10 cellular contexts compared by ENCODE assay signal in the genomic region with DNA sequence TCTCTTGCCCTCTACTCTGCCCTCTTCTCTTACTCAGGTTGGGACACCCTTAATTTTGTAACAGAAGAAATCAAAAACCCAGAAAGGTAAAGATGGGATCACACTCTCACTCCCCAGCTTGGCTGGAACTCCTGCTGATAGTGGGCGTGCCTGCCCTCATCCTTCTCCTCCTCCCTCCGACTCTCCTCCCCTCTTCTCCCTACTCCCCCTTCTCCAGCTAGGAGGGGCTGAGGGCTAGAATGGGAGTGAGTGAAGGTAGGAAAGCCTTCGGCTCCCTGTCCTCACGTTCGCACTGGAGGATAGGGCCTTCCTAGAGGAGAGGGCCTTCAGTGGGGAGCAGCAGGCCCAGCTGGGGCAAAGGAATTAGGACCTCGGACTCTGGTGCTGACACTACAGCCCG. TPM values are rescaled to one million over a fixed set of nuclear protein-coding genes. Genes with fewer than 3 reads are reported as not detected.
DNase-seq lines count a peak whose midpoint lies in the region; ATAC-seq and TF ChIP-seq lines count a peak whose summit lies in the region.
"Had no signal": no experiment of that assay in that cellular context is flagged by ENCODE, and none has a peak within 500 bp of the region (broad histone marks: within the 10 kb centered on the region; RNA-seq: fewer than 3 reads in every experiment).

No MANE protein-coding gene starts in this region.

- no peaks in the 10 kb centered on the region for H4K20me1 ChIP-seq in OCI-LY1 (ENCODE audit: insufficient read depth, low read length)

- DNase-seq in Caco-2 (no peak), endothelial cell (ENCODE audit: low spot score) (no peak), NCI-H2227 (lab: John Stamatoyannopoulos, UW; ENCODE audit: unreplicated experiment) (no peak), NCI-H1092 (lab: John Stamatoyannopoulos, UW) (no peak), left lung (no peak)
- no peak for DNase-seq in stimulated activated effector memory CD8-positive, alpha-beta T cell treated with anti-CD3 and anti-CD28 coated beads, Interleukin-12 subunit alpha, Interleukin-12 subunit beta, amount 100 ng/mL, for 72 hours (ENCODE audit: low spot score in 2 of 2)
- DNase-seq: activated gamma-delta T cell treated with Interleukin-2 at 50 U/mL for 16 hours, NCI-H1930 had no signal

- H3K9ac ChIP-seq in OCI-LY1 (ENCODE audit: low read length), result no peak overlapping the region

- no peaks in the 10 kb centered on the region for H3K27me3 Mint-ChIP-seq in Caco-2 (ENCODE audit: insufficient read depth, unreplicated experiment)
- peaks cover 7% of the 10 kb centered on the region for H3K27me3 Mint-ChIP-seq in endothelial cell (ENCODE audit: unreplicated experiment)

- H3K9me3 Mint-ChIP-seq in Caco-2 (ENCODE audit: unreplicated experiment) (no peaks in the 10 kb centered on the region), endothelial cell (ENCODE audit: unreplicated experiment) (no peaks in the 10 kb centered on the region)
- no peaks in the 10 kb centered on the region for H3K9me3 Mint-ChIP-seq in stimulated activated effector memory CD8-positive, alpha-beta T cell treated with anti-CD3 and anti-CD28 coated beads, Interleukin-12 subunit alpha, Interleukin-12 subunit beta, amount 100 ng/mL, for 72 hours

- H3K27me3 ChIP-seq in Caco-2 (replicated peaks; ENCODE audit: control insufficient read depth, insufficient read depth, low read length) (no peaks in the 10 kb centered on the region), OCI-LY1 (ENCODE audit: insufficient read depth, low read length) (no peaks in the 10 kb centered on the region), left lung (no peaks in the 10 kb centered on the region)

- H3K36me3 Mint-ChIP-seq in Caco-2 (ENCODE audit: insufficient read depth, unreplicated experiment), result peaks cover 96% of the 10 kb centered on the region
- peaks cover 19% of the 10 kb centered on the region for H3K36me3 Mint-ChIP-seq in endothelial cell (ENCODE audit: low read depth, unreplicated experiment)
- H3K36me3 Mint-ChIP-seq in stimulated activated effector memory CD8-positive, alpha-beta T cell treated with anti-CD3 and anti-CD28 coated beads, Interleukin-12 subunit alpha, Interleukin-12 subunit beta, amount 100 ng/mL, for 72 hours, result peaks cover 96% of the 10 kb centered on the region

- no TSS peak for BruUV-seq in Caco-2 (replicated peaks; lab: Mats Ljungman, UMichigan)

- ATAC-seq in stimulated activated effector memory CD8-positive, alpha-beta T cell treated with anti-CD3 and anti-CD28 coated beads, Interleukin-12 subunit alpha, Interleukin-12 subunit beta, amount 100 ng/mL, for 72 hours, result no peak
- no peak for ATAC-seq in left lung
- ATAC-seq: HepG2 had no signal

- intact Hi-C loops in Caco-2 (cut with micrococcal nuclease; ENCODE audit: unreplicated experiment) (no loop called here), left lung (cut with DNase I) (no loop called here)

- H3K27ac Mint-ChIP-seq in Caco-2 (ENCODE audit: unreplicated experiment), result peak overlapping the region; percentile 19
- H3K27ac Mint-ChIP-seq in endothelial cell (ENCODE audit: unreplicated experiment), result peak overlapping the region; percentile 62
- peak overlapping the region; percentile 84 for H3K27ac Mint-ChIP-seq in stimulated activated effector memory CD8-positive, alpha-beta T cell treated with anti-CD3 and anti-CD28 coated beads, Interleukin-12 subunit alpha, Interleukin-12 subunit beta, amount 100 ng/mL, for 72 hours

- TF ChIP-seq CTCF in Caco-2 (IDR thresholded peaks at IDR 0.05; ENCODE audit: insufficient read depth in 1 of 2, low read depth in 1 of 2, low read length in 1 of 2, severe bottlenecking in 1 of 2, unreplicated experiment in 1 of 2) (no peak), OCI-LY1 (IDR thresholded peaks at IDR 0.05; ENCODE audit: low read length) (no peak), endothelial cell (IDR thresholded peaks at IDR 0.05; ENCODE audit: unreplicated experiment) (no peak), left lung (IDR thresholded peaks at IDR 0.05) (no peak)

- no peaks in the 10 kb centered on the region for H3K9me2 ChIP-seq in OCI-LY1 (ENCODE audit: low read depth, low read length)

- H3K9me3 ChIP-seq in Caco-2, result no peaks in the 10 kb centered on the region
- H3K9me3 ChIP-seq in OCI-LY1 (ENCODE audit: low read length), result no peaks in the 10 kb centered on the region
- no peaks in the 10 kb centered on the region for H3K9me3 ChIP-seq in left lung

- H3K4me1 ChIP-seq in Caco-2 (peaks cover 7% of the 10 kb centered on the region; the same call in 1 of the 2 replicates), OCI-LY1 (ENCODE audit: insufficient read depth, low read length, severe bottlenecking) (peaks cover 37% of the 10 kb centered on the region), left lung (peaks cover 13 to 46% of the 10 kb centered on the region in 2 donors)

- H3K36me3 ChIP-seq in Caco-2 (ENCODE audit: control insufficient read depth, insufficient read depth, low read length), result peaks cover 4% of the 10 kb centered on the region; the same call in 1 of the 2 replicates
- peaks cover 82% of the 10 kb centered on the region for H3K36me3 ChIP-seq in OCI-LY1 (ENCODE audit: insufficient read depth, low read length)
- H3K36me3 ChIP-seq in left lung, result peaks cover 0 to 66% of the 10 kb centered on the region in 2 donors

- no peak overlapping the region for H2AFZ ChIP-seq in OCI-LY1 (ENCODE audit: low read length)

- peak overlapping the region; percentile 34 for H3K27ac ChIP-seq in OCI-LY1 (ENCODE audit: low read depth, low read length, poor library complexity, severe bottlenecking)
- H3K27ac ChIP-seq in left lung, result peak overlapping the region in 1 of 2 donors; percentile 10

- H3K79me2 ChIP-seq in OCI-LY1 (ENCODE audit: insufficient read depth, low read length), result peaks cover 5% of the 10 kb centered on the region; the same call in 1 of the 2 replicates

- no peak overlapping the region for H3K4me2 ChIP-seq in OCI-LY1 (ENCODE audit: low read length)

- no peak overlapping the region for H3K4me3 ChIP-seq in Caco-2 (ENCODE audit: low read depth, low read length)
- no peak overlapping the region for H3K4me3 ChIP-seq in OCI-LY1 (ENCODE audit: low read depth, low read length, poor library complexity, severe bottlenecking)
- no peak overlapping the region for H3K4me3 ChIP-seq in left lung

- CTCF ChIA-PET in Caco-2 (lab: Charles Lee), result interaction anchor here (0.6 to 1.6 kb wide), 2 partner anchors 26 to 73 kb away, joined by 4 to 5 read pairs; partner anchors contain the start of gene SLC7A6

- no peaks in the 10 kb centered on the region for H3F3A ChIP-seq in OCI-LY1 (ENCODE audit: insufficient read depth, low read length)

- H3K4me3 Mint-ChIP-seq in Caco-2 (ENCODE audit: unreplicated experiment), result no peak overlapping the region
- H3K4me3 Mint-ChIP-seq in endothelial cell (ENCODE audit: unreplicated experiment), result peak overlapping the region; percentile 52
- peak overlapping the region; percentile 36 for H3K4me3 Mint-ChIP-seq in stimulated activated effector memory CD8-positive, alpha-beta T cell treated with anti-CD3 and anti-CD28 coated beads, Interleukin-12 subunit alpha, Interleukin-12 subunit beta, amount 100 ng/mL, for 72 hours

- H3K4me1 Mint-ChIP-seq in Caco-2 (ENCODE audit: low read depth, unreplicated experiment) (peaks cover 41% of the 10 kb centered on the region), endothelial cell (ENCODE audit: unreplicated experiment) (peaks cover 40% of the 10 kb centered on the region)
- H3K4me1 Mint-ChIP-seq in stimulated activated effector memory CD8-positive, alpha-beta T cell treated with anti-CD3 and anti-CD28 coated beads, Interleukin-12 subunit alpha, Interleukin-12 subunit beta, amount 100 ng/mL, for 72 hours, result peaks cover 73% of the 10 kb centered on the region

- POLR2A ChIA-PET in Caco-2 (lab: Charles Lee), result no interaction called here

RNA-seq across cellular contexts. Expression of gene SLC7A6OS, which starts 20.3 kb away (rescaled TPM):
- total RNA-seq in Caco-2 (2022), result 34.0 and 34.2 TPM in 2 replicates
- total RNA-seq in endothelial cell (ENCODE audit: unreplicated experiment), result 20.0 TPM
- total RNA-seq in left lung, result 10 to 100 TPM; 11.7 to 17.0 TPM

RNA-seq across cellular contexts. Expression of gene PRMT7, which starts 20.4 kb away (rescaled TPM):
- 156 and 166 TPM in 2 replicates for total RNA-seq in Caco-2 (2022)
- 42.8 TPM for total RNA-seq in endothelial cell (ENCODE audit: unreplicated experiment)
- 10 to 100 TPM; 29.0 to 35.4 TPM for total RNA-seq in left lung

RNA-seq across cellular contexts. Expression of gene SLC7A6, which starts 26.1 kb away (rescaled TPM):
- total RNA-seq in Caco-2 (2022) (236 and 267 TPM in 2 replicates), endothelial cell (ENCODE audit: unreplicated experiment) (20.8 TPM), left lung (10 to 100 TPM; 47.4 to 55.6 TPM)

RNA-seq across cellular contexts. Expression of gene PLA2G15, which starts 45.3 kb away (rescaled TPM):
- total RNA-seq in Caco-2 (2022) (33.2 and 33.4 TPM in 2 replicates), endothelial cell (ENCODE audit: unreplicated experiment) (14.9 TPM), left lung (10 to 100 TPM; 34.5 to 35.1 TPM)

RNA-seq across cellular contexts. Expression of gene ESRP2, which starts 54.5 kb away (rescaled TPM):
- 109 and 110 TPM in 2 replicates for total RNA-seq in Caco-2 (2022)
- 0.64 TPM for total RNA-seq in endothelial cell (ENCODE audit: unreplicated experiment)
- total RNA-seq in left lung, result 10 to 100 TPM; 47.9 to 62.6 TPM

Comparison
In these comparisons a context has a peak if more than half of its experiments do, and no peak if none do; other contexts are left out.
1. H3K27ac Mint-ChIP-seq: peak in every context shown above with its lines; median percentile 84 in stimulated activated effector memory CD8-positive, alpha-beta T cell treated with anti-CD3 and anti-CD28 coated beads, Interleukin-12 subunit alpha, Interleukin-12 subunit beta, amount 100 ng/mL, for 72 hours; 62 in endothelial cell; 19 in Caco-2.